In the genomic region with DNA sequence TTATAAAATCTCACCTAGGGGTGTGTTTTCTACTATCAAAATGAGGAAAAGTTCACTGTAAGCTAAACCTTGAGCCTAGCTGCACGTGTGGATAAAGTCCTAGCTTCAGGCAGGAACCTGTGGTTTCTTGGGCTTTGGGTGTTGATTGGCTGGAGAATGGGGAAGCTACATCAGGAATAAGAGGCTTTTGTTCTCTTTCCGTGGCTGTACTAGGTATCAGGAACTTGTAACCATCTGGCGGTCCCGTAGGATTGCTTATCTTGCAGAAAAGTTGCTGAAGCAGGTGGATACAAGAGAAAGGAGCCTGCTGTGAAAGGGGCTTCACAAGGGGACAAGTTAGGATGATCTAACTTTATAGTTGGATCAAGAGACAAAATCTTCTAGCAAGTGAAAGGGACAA, we compare ENCODE assay signal across 18 cellular contexts.
DNase-seq lines count a peak whose midpoint lies in the region; ATAC-seq, FAIRE-seq and TF ChIP-seq lines count a peak whose summit lies in the region.
"Had no signal": no experiment of that assay in that cellular context is flagged by ENCODE, and none has a peak within 500 bp of the region (broad histone marks: within the 10 kb centered on the region; RNA-seq: fewer than 3 reads in every experiment).

No MANE protein-coding gene starts in this region.

- CTCF ChIA-PET in K562 (lab: Yijun Ruan, JAX; ENCODE audit: low intra/inter-chr PET ratio): no interaction called here

- H3K4me2 ChIP-seq in K562 (ENCODE audit: insufficient read depth, low read length) (no peak overlapping the region; the same call in 1 of the 2 replicates), trophoblast cell (ENCODE audit: low read length) (no peak overlapping the region), hepatocyte (no peak overlapping the region)

- H2AK5ac ChIP-seq in trophoblast cell (ENCODE audit: low read length): no peak overlapping the region

- ATAC-seq in K562: no peak
- no peak for ATAC-seq in HG03045 (IDR thresholded peaks at IDR 0.05; ENCODE audit: unreplicated experiment)
- ATAC-seq in upper lobe of right lung: no peak
- ATAC-seq: effector memory CD8-positive, alpha-beta T cell; gastrocnemius medialis had no signal

- H3K9me3 Mint-ChIP-seq in T-helper 2 cell treated with Interferon-gamma antibody and Interleukin-4, amounts not matched to agents 5 μg/mL and 100 μg/mL, for 36 hours: no peaks in the 10 kb centered on the region
- H3K9me3 Mint-ChIP-seq: activated naive CD4-positive, alpha-beta T cell treated with anti-CD3 and anti-CD28 coated beads, Interleukin-2, amount 50 U/mL, for 24 hours had no signal

- no TSS peak for BruUV-seq in K562 (replicated peaks; lab: Mats Ljungman, UMichigan)

- in situ Hi-C loops in K562 (cut with MboI): no loop called here

- TF ChIP-seq EP300 in K562 (IDR thresholded peaks at IDR 0.05; ENCODE audit: low read length): no peak

- no peak overlapping the region for H3K9ac ChIP-seq in K562 (ENCODE audit: insufficient read depth in 1 of 2, low read depth in 2 of 2, low read length in 2 of 2)
- H3K9ac ChIP-seq in trophoblast cell (ENCODE audit: low read length): no peak overlapping the region

- no peak overlapping the region for H4K91ac ChIP-seq in trophoblast cell (ENCODE audit: low read depth, low read length)

- H2AFZ ChIP-seq in K562 (ENCODE audit: low read depth, low read length) (peak overlapping the region; percentile 40; the same call in 1 of the 2 replicates), trophoblast cell (ENCODE audit: insufficient read depth, low read length, poor library complexity) (no peak overlapping the region), hepatocyte (no peak overlapping the region)

- no peak overlapping the region for H2BK120ac ChIP-seq in trophoblast cell (ENCODE audit: insufficient read depth, low read length, poor library complexity)

- no peak for TF ChIP-seq RAD21 in K562 (CRISPR knock-in tag; conservative IDR thresholded peaks at IDR 0.05 in 1 of 2, IDR thresholded peaks at IDR 0.05 in 1 of 2)

- H3K36me3 ChIP-seq in K562 (ENCODE audit: control insufficient read depth, insufficient read depth, low read length) (no peaks in the 10 kb centered on the region), trophoblast cell (ENCODE audit: control insufficient read depth in 1 of 2, insufficient read depth in 2 of 2, low read length in 2 of 2) (no peaks in the 10 kb centered on the region), hepatocyte (replicated peaks; ENCODE audit: insufficient read depth, low read depth) (no peaks in the 10 kb centered on the region), upper lobe of right lung (no peaks in the 10 kb centered on the region)
- H3K36me3 ChIP-seq: cardiac muscle cell, gastrocnemius medialis, spleen, stomach had no signal

- no peak overlapping the region for H4K8ac ChIP-seq in trophoblast cell (ENCODE audit: low read depth, low read length)

- H2BK12ac ChIP-seq in trophoblast cell (ENCODE audit: low read length): no peak overlapping the region

- H3K27me3 ChIP-seq in K562 (ENCODE audit: control insufficient read depth in 2 of 2, insufficient read depth in 2 of 2, low read length in 2 of 2) (no peaks in the 10 kb centered on the region), trophoblast cell (ENCODE audit: insufficient read depth, low read length) (no peaks in the 10 kb centered on the region), hepatocyte (no peaks in the 10 kb centered on the region), upper lobe of right lung (no peaks in the 10 kb centered on the region)
- H3K27me3 ChIP-seq: cardiac muscle cell, gastrocnemius medialis, spleen, stomach had no signal

- no peak overlapping the region for H3K14ac ChIP-seq in trophoblast cell (ENCODE audit: low read length)

- TF ChIP-seq CTCF in K562 (IDR thresholded peaks at IDR 0.05 in 2 of 3, conservative IDR thresholded peaks at IDR 0.05 in 1 of 3; ENCODE audit: insufficient read depth in 2 of 3, low read depth in 1 of 3, low read length in 3 of 3) (no peak), hepatocyte (IDR thresholded peaks at IDR 0.05; ENCODE audit: poor library complexity) (no peak), upper lobe of right lung (IDR thresholded peaks at IDR 0.05) (no peak)

- H3K27ac ChIP-seq in K562 (ENCODE audit: extremely low read depth, low read depth, low read length) (no peak overlapping the region), trophoblast cell (ENCODE audit: low read depth, low read length) (no peak overlapping the region), hepatocyte (no peak overlapping the region), upper lobe of right lung (no peak overlapping the region)
- H3K27ac ChIP-seq: cardiac muscle cell, gastrocnemius medialis, SK-N-MC, spleen, stomach had no signal

- no peak for TF ChIP-seq POLR2A in K562 (conservative IDR thresholded peaks at IDR 0.05)

- no peaks in the 10 kb centered on the region for H3K79me1 ChIP-seq in trophoblast cell (ENCODE audit: low read length)

- H3K79me2 ChIP-seq in K562 (ENCODE audit: control insufficient read depth, insufficient read depth, low read length): no peaks in the 10 kb centered on the region
- no peaks in the 10 kb centered on the region for H3K79me2 ChIP-seq in trophoblast cell (ENCODE audit: control insufficient read depth, insufficient read depth, low read length, poor library complexity)
- H3K79me2 ChIP-seq in hepatocyte: no peaks in the 10 kb centered on the region

- POLR2A ChIA-PET in K562 (lab: Yijun Ruan, JAX): interaction anchor here (0.5 kb wide), 1 partner anchor 41 kb away, joined by 3 read pairs; no protein-coding TSS in a partner anchor

- H3K9me3 ChIP-seq in K562 (replicated peaks; ENCODE audit: control insufficient read depth, insufficient read depth, low read depth, low read length) (no peaks in the 10 kb centered on the region), trophoblast cell (ENCODE audit: insufficient read depth, low read depth, low read length) (no peaks in the 10 kb centered on the region), hepatocyte (ENCODE audit: low read depth) (no peaks in the 10 kb centered on the region), upper lobe of right lung (no peaks in the 10 kb centered on the region)
- H3K9me3 ChIP-seq: gastrocnemius medialis, stomach had no signal

- H3K18ac ChIP-seq in trophoblast cell (ENCODE audit: low read length): no peak overlapping the region

- intact Hi-C loops in K562 (cut with micrococcal nuclease) (no loop called here), upper lobe of right lung (cut with DNase I) (no loop called here)

- peak overlapping the region; percentile 22 for H3K4me3 Mint-ChIP-seq in T-helper 2 cell treated with Interferon-gamma antibody and Interleukin-4, amounts not matched to agents 5 μg/mL and 100 μg/mL, for 36 hours
- H3K4me3 Mint-ChIP-seq: activated naive CD4-positive, alpha-beta T cell treated with anti-CD3 and anti-CD28 coated beads, Interleukin-2, amount 50 U/mL, for 24 hours; effector memory CD8-positive, alpha-beta T cell had no signal

- H3K9me1 ChIP-seq in K562 (ENCODE audit: control insufficient read depth, insufficient read depth, low read length): no peaks in the 10 kb centered on the region

- no peaks in the 10 kb centered on the region for H3K4me1 ChIP-seq in K562 (replicated peaks in 1 of 2; ENCODE audit: control insufficient read depth in 2 of 2, insufficient read depth in 2 of 2, low read length in 2 of 2)
- H3K4me1 ChIP-seq in trophoblast cell (ENCODE audit: control insufficient read depth in 1 of 2, insufficient read depth in 2 of 2, low read length in 2 of 2): no peaks in the 10 kb centered on the region
- H3K4me1 ChIP-seq in hepatocyte (ENCODE audit: insufficient read depth): no peaks in the 10 kb centered on the region
- H3K4me1 ChIP-seq in upper lobe of right lung: no peaks in the 10 kb centered on the region
- H3K4me1 ChIP-seq: gastrocnemius medialis, spleen, stomach had no signal

- no peaks in the 10 kb centered on the region for H4K20me1 ChIP-seq in K562 (replicated peaks; ENCODE audit: control insufficient read depth, insufficient read depth, low read length)
- no peaks in the 10 kb centered on the region for H4K20me1 ChIP-seq in hepatocyte (ENCODE audit: insufficient read depth, poor library complexity, severe bottlenecking)

- no peak for DNase-seq in T-helper 2 cell treated with Interferon-gamma antibody and Interleukin-4, amounts not matched to agents 5 μg/mL and 100 μg/mL, for 36 hours (ENCODE audit: low spot score)
- DNase-seq in T-helper 2 cell (no peak), M059J (ENCODE audit: low read depth) (peak; percentile 60), K562 (ENCODE audit: extremely low read depth in 1 of 4, low spot score in 3 of 4) (no peak), trophoblast cell (no peak), hepatocyte (ENCODE audit: low spot score) (no peak), upper lobe of right lung (no peak)
- DNase-seq: activated CD4-positive, CD25-positive, alpha-beta regulatory T cell; effector memory CD8-positive, alpha-beta T cell; gastrocnemius medialis; NCI-H2107; spleen; stomach had no signal

- no peaks in the 10 kb centered on the region for H3K4me1 Mint-ChIP-seq in T-helper 2 cell treated with Interferon-gamma antibody and Interleukin-4, amounts not matched to agents 5 μg/mL and 100 μg/mL, for 36 hours (ENCODE audit: low read depth)
- H3K4me1 Mint-ChIP-seq: activated naive CD4-positive, alpha-beta T cell treated with anti-CD3 and anti-CD28 coated beads, Interleukin-2, amount 50 U/mL, for 24 hours had no signal

- WGBS in K562 (ENCODE audit: insufficient coverage, low coverage, missing lambda C conversion rate): 5% methylated on average over 4 of the region's 4 CpGs
- WGBS in trophoblast cell (ENCODE audit: extremely low coverage, insufficient coverage, insufficient read length): no CpG with 5 or more reads among the region's 4 CpGs
- WGBS in hepatocyte (ENCODE audit: low lambda C conversion rate, missing lambda C conversion rate): 59% methylated on average over 4 of the region's 4 CpGs

- peak overlapping the region; percentile 74 for H3K23ac ChIP-seq in trophoblast cell (ENCODE audit: low read length)

- H3K27me3 Mint-ChIP-seq in T-helper 2 cell treated with Interferon-gamma antibody and Interleukin-4, amounts not matched to agents 5 μg/mL and 100 μg/mL, for 36 hours (ENCODE audit: low read depth): no peaks in the 10 kb centered on the region
- H3K27me3 Mint-ChIP-seq: activated naive CD4-positive, alpha-beta T cell treated with anti-CD3 and anti-CD28 coated beads, Interleukin-2, amount 50 U/mL, for 24 hours; effector memory CD8-positive, alpha-beta T cell had no signal

- no peaks in the 10 kb centered on the region for H3K9me2 ChIP-seq in hepatocyte (replicated peaks; ENCODE audit: insufficient read depth)

- no peak overlapping the region for H2BK5ac ChIP-seq in trophoblast cell (ENCODE audit: low read depth, low read length, poor library complexity)

- H3K4me3 ChIP-seq in K562 (no peak overlapping the region), trophoblast cell (ENCODE audit: low read depth, low read length) (no peak overlapping the region), hepatocyte (no peak overlapping the region), upper lobe of right lung (no peak overlapping the region)
- H3K4me3 ChIP-seq: cardiac muscle cell, gastrocnemius medialis, SK-N-MC, spleen, stomach had no signal

- no peaks in the 10 kb centered on the region for H3K36me3 Mint-ChIP-seq in T-helper 2 cell treated with Interferon-gamma antibody and Interleukin-4, amounts not matched to agents 5 μg/mL and 100 μg/mL, for 36 hours (ENCODE audit: low read depth)
- H3K36me3 Mint-ChIP-seq: activated naive CD4-positive, alpha-beta T cell treated with anti-CD3 and anti-CD28 coated beads, Interleukin-2, amount 50 U/mL, for 24 hours had no signal

- H4K12ac ChIP-seq in trophoblast cell (ENCODE audit: low read depth, low read length): no peak overlapping the region

- FAIRE-seq in K562 (lab: Jason Lieb, UNC): no peak
- FAIRE-seq: D721Med had no signal

- H3K27ac Mint-ChIP-seq in T-helper 2 cell treated with Interferon-gamma antibody and Interleukin-4, amounts not matched to agents 5 μg/mL and 100 μg/mL, for 36 hours: no peak overlapping the region
- H3K27ac Mint-ChIP-seq: activated naive CD4-positive, alpha-beta T cell treated with anti-CD3 and anti-CD28 coated beads, Interleukin-2, amount 50 U/mL, for 24 hours; effector memory CD8-positive, alpha-beta T cell had no signal

- no peak overlapping the region for H3K4ac ChIP-seq in trophoblast cell (ENCODE audit: low read depth, low read length)
